Comparison of ENCODE assay signal across 13 cellular contexts in genomic region chr17:7825206-7825980, GRCh38. TPM values are rescaled to one million over a fixed set of nuclear protein-coding genes. Genes with fewer than 3 reads are reported as not detected.
A peak's percentile ranks its signal among the peaks of the same experiment; 100 is the strongest.
DNase-seq lines count a peak whose midpoint lies in the region; ATAC-seq, FAIRE-seq and TF ChIP-seq lines count a peak whose summit lies in the region.
"Had no signal": no experiment of that assay in that cellular context is flagged by ENCODE, and none has a peak within 500 bp of the region (broad histone marks: within the 10 kb centered on the region; RNA-seq: fewer than 3 reads in every experiment).

No MANE protein-coding gene starts in this region.

- POLR2A ChIA-PET in CD8-positive, alpha-beta memory T cell (lab: Charles Lee), result no interaction called here

- no peak overlapping the region for H3K4me3 ChIP-seq in CD8-positive, alpha-beta memory T cell (ENCODE audit: low read length)
- no peak overlapping the region for H3K4me3 ChIP-seq in smooth muscle cell
- H3K4me3 ChIP-seq: SJSA1 had no signal

- no peaks in the 10 kb centered on the region for H3K36me3 Mint-ChIP-seq in T-helper 17 cell (ENCODE audit: low read depth)
- H3K36me3 Mint-ChIP-seq in CD8-positive, alpha-beta memory T cell, result no peaks in the 10 kb centered on the region

- no peaks in the 10 kb centered on the region for H3K9me3 Mint-ChIP-seq in CD8-positive, alpha-beta memory T cell

- peak overlapping the region; percentile 21 for H3K4me3 Mint-ChIP-seq in T-helper 17 cell
- H3K4me3 Mint-ChIP-seq in CD8-positive, alpha-beta memory T cell, result no peak overlapping the region

- H3K4me1 Mint-ChIP-seq in T-helper 17 cell, result peaks cover 11% of the 10 kb centered on the region
- no peaks in the 10 kb centered on the region for H3K4me1 Mint-ChIP-seq in CD8-positive, alpha-beta memory T cell

- TF ChIP-seq POLR2A in GM12891 (IDR thresholded peaks at IDR 0.05; ENCODE audit: low read depth, low read length), result no peak

- peak; percentile 33 for DNase-seq in AG08395 (ENCODE audit: low spot score)
- DNase-seq in GM12891 (ENCODE audit: insufficient read length, low spot score), result no peak
- DNase-seq in T-helper 17 cell, result no peak
- peak; percentile 13 for DNase-seq in inferior parietal cortex (ENCODE audit: extremely low spot score)
- DNase-seq in CD8-positive, alpha-beta memory T cell, result no peak
- no peak for DNase-seq in activated CD4-positive, alpha-beta T cell treated with anti-CD3 and anti-CD28 coated beads, Interleukin-2, amount 50 U/mL, for 48 hours
- DNase-seq in smooth muscle cell (lab: John Stamatoyannopoulos, UW; ENCODE audit: unreplicated experiment), result no peak
- DNase-seq in urothelium cell line (ENCODE audit: low spot score), result no peak
- DNase-seq: KG1 had no signal

- H3K27ac ChIP-seq in CD8-positive, alpha-beta memory T cell (ENCODE audit: low read depth, low read length), result no peak overlapping the region
- H3K27ac ChIP-seq in smooth muscle cell (ENCODE audit: low read depth), result no peak overlapping the region
- H3K27ac ChIP-seq: SJSA1 had no signal

- H3K36me3 ChIP-seq in CD8-positive, alpha-beta memory T cell (ENCODE audit: insufficient read depth, low read length), result no peaks in the 10 kb centered on the region
- no peaks in the 10 kb centered on the region for H3K36me3 ChIP-seq in smooth muscle cell (ENCODE audit: low read depth)
- H3K36me3 ChIP-seq: SJSA1 had no signal

- H2AFZ ChIP-seq in smooth muscle cell (ENCODE audit: low read depth), result no peak overlapping the region

- FAIRE-seq in GM12891 (lab: Jason Lieb, UNC) (peak; percentile 13), urothelium cell line (lab: Jason Lieb, UNC) (no peak)
- FAIRE-seq: G401.6, islet of Langerhans had no signal

- no peaks in the 10 kb centered on the region for H3F3A ChIP-seq in smooth muscle cell (ENCODE audit: low read depth)

- no peaks in the 10 kb centered on the region for H3K4me1 ChIP-seq in CD8-positive, alpha-beta memory T cell (ENCODE audit: insufficient read depth, low read length)
- no peaks in the 10 kb centered on the region for H3K4me1 ChIP-seq in smooth muscle cell (ENCODE audit: low read depth)
- H3K4me1 ChIP-seq: SJSA1 had no signal

- no peaks in the 10 kb centered on the region for H3K79me2 ChIP-seq in smooth muscle cell (ENCODE audit: low read depth)

- H3K27me3 ChIP-seq in CD8-positive, alpha-beta memory T cell (ENCODE audit: insufficient read depth, low read length, poor library complexity, severe bottlenecking), result peaks cover 2% of the 10 kb centered on the region
- no peaks in the 10 kb centered on the region for H3K27me3 ChIP-seq in smooth muscle cell (ENCODE audit: low read depth)
- H3K27me3 ChIP-seq: dorsolateral prefrontal cortex had no signal

- no peaks in the 10 kb centered on the region for H4K20me1 ChIP-seq in smooth muscle cell (ENCODE audit: low read depth)

- no peak for ATAC-seq in T-helper 17 cell

- H3K9me3 ChIP-seq in T-helper 17 cell (ENCODE audit: control insufficient read depth, low read length, poor library complexity, severe bottlenecking) (no peaks in the 10 kb centered on the region), smooth muscle cell (replicated peaks; ENCODE audit: low read depth) (no peaks in the 10 kb centered on the region)
- H3K9me3 ChIP-seq in CD8-positive, alpha-beta memory T cell (ENCODE audit: low read length), result no peaks in the 10 kb centered on the region
- H3K9me3 ChIP-seq: SJSA1 had no signal

- WGBS in smooth muscle cell (ENCODE audit: low lambda C conversion rate), result 56% methylated on average over 12 of the region's 12 CpGs

- no peak overlapping the region for H3K4me2 ChIP-seq in smooth muscle cell

- H3K9ac ChIP-seq in smooth muscle cell (ENCODE audit: low read depth), result no peak overlapping the region

- H3K27ac Mint-ChIP-seq in T-helper 17 cell, result no peak overlapping the region
- no peak overlapping the region for H3K27ac Mint-ChIP-seq in CD8-positive, alpha-beta memory T cell

- no peak for TF ChIP-seq CTCF in smooth muscle cell (IDR thresholded peaks at IDR 0.05; ENCODE audit: borderline replicate concordance, insufficient read depth, poor library complexity, severe bottlenecking)

- CTCF ChIA-PET in CD8-positive, alpha-beta memory T cell (lab: Charles Lee), result interaction anchor here (1.0 to 2.4 kb wide), 5 partner anchors 8 to 216 kb away, joined by 3 to 10 read pairs (median 5); partner anchors contain the start of gene KDM6B

- peaks cover 17% of the 10 kb centered on the region for H3K27me3 Mint-ChIP-seq in T-helper 17 cell
- H3K27me3 Mint-ChIP-seq in CD8-positive, alpha-beta memory T cell, result peaks cover 3 to 10% of the 10 kb centered on the region in 2 donors

TF ChIP-seq in GM12891, 5 proteins besides CTCF, POLR2A, EP300 and RAD21:
- no peak for TF ChIP-seq POU2F2 (IDR thresholded peaks at IDR 0.05; ENCODE audit: low read depth, low read length)
- no peak for TF ChIP-seq TAF1 (IDR thresholded peaks at IDR 0.05; ENCODE audit: low read depth, low read length)

RNA-seq across cellular contexts. Expression of gene KDM6B, which starts 8.6 kb away (rescaled TPM):
- 13.5 TPM for polyA plus RNA-seq in GM12891 (2012; ENCODE audit: low read depth, missing spikeins)
- total RNA-seq in T-helper 17 cell, result 100 to 1,000 TPM; 207 to 231 TPM
- total RNA-seq in CD8-positive, alpha-beta memory T cell, result 10 to 100 TPM; 84.2 to 89.7 TPM
- polyA plus RNA-seq in CD8-positive, alpha-beta memory T cell, result 1.2 TPM
- 4.3 and 9.1 TPM in 2 replicates for total RNA-seq in smooth muscle cell
- polyA plus RNA-seq in smooth muscle cell, result 5.8 and 11.1 TPM in 2 replicates

RNA-seq across cellular contexts. Expression of gene TMEM88, which starts 29.5 kb away (rescaled TPM):
- 1.1 TPM for polyA plus RNA-seq in GM12891 (2012; ENCODE audit: low read depth, missing spikeins)
- total RNA-seq in T-helper 17 cell (10 to 100 TPM; 31.0 to 31.3 TPM), smooth muscle cell (5.1 and 8.6 TPM in 2 replicates)
- total RNA-seq in CD8-positive, alpha-beta memory T cell, result 1 to 10 TPM; 5.3 to 5.5 TPM
- polyA plus RNA-seq in CD8-positive, alpha-beta memory T cell, result not detected
- 12.7 and 16.1 TPM in 2 replicates for polyA plus RNA-seq in smooth muscle cell
- total RNA-seq: SJSA1 had no signal

RNA-seq across cellular contexts. Expression of gene NAA38, which starts 32.0 kb away (rescaled TPM):
- 137 TPM for polyA plus RNA-seq in GM12891 (2012; ENCODE audit: low read depth, missing spikeins)
- total RNA-seq in T-helper 17 cell (10 to 100 TPM; 26.8 to 30.3 TPM), smooth muscle cell (30.6 and 76.4 TPM in 2 replicates)
- 10 to 100 TPM; 58.2 to 65.0 TPM for total RNA-seq in CD8-positive, alpha-beta memory T cell
- 162 TPM for polyA plus RNA-seq in CD8-positive, alpha-beta memory T cell
- 86.1 and 99.4 TPM in 2 replicates for polyA plus RNA-seq in smooth muscle cell

RNA-seq across cellular contexts. Expression of gene CYB5D1, which starts 32.4 kb away (rescaled TPM):
- polyA plus RNA-seq in GM12891 (2012; ENCODE audit: low read depth, missing spikeins), result 3.7 TPM
- total RNA-seq in T-helper 17 cell (10 to 100 TPM in 1 of 2 donors, 1 to 10 TPM in 1; 9.3 to 14.9 TPM), smooth muscle cell (8.6 and 9.3 TPM in 2 replicates)
- total RNA-seq in CD8-positive, alpha-beta memory T cell, result 10 to 100 TPM; 16.4 to 17.6 TPM
- polyA plus RNA-seq in CD8-positive, alpha-beta memory T cell, result 3.1 TPM
- polyA plus RNA-seq in smooth muscle cell, result 6.6 and 7.9 TPM in 2 replicates

Comparison
In these comparisons a context has a peak if more than half of its experiments do, and no peak if none do; other contexts are left out.
1. DNase-seq: peak in AG08395 (single experiment) and inferior parietal cortex (single experiment); none in GM12891 (single experiment), T-helper 17 cell (0 of 3), CD8-positive, alpha-beta memory T cell (0 of 5), activated CD4-positive, alpha-beta T cell treated with anti-CD3 and anti-CD28 coated beads, Interleukin-2, amount 50 U/mL, for 48 hours (0 of 2), smooth muscle cell (single experiment) and urothelium cell line (single experiment).